1 cellular context compared by ENCODE assay signal in the genomic region with DNA sequence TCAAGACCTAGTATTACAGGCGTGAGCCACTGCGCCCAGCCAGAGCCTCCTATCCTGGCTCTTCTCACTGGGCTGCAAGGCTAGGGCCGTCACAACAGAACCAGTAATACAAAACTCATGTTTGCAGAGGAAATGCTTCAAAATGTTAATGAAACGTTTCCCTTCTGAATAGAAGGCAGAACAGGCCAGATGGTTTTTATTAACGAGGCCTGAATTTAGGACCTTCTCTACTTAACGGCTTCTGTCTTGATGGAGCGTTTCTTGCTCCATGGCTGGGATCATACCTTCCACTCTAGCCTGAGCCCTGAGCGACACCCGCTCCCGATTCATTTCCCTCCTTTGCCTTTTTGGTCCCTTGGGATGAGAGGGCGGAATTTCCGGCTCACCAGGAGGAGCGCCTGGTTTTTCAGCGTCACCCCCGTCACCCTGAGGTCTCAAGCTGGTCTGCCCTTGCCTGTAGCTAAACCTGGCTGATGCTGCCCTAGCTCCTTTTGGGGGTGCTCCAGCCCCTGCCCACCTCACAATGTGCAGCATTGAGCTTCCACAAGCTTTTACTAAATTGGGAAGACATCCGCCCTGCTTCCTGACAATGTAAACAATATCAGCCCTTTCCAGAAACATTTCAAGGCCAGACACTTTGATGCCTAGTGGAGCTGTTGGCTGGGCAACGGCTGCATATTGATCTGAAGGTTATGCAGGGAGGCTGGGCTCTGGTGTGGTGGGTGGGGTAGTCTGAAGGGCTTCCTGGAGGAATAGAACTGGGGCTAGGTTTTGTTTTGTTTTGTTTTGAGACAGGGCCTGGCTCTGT.
A peak's percentile ranks its signal among the peaks of the same experiment; 100 is the strongest.
TF ChIP-seq lines count a peak whose summit lies in the region.

No MANE protein-coding gene starts in this region.

TF ChIP-seq in HepG2, 621 proteins besides CTCF, POLR2A, EP300 and RAD21 (continued from another document and continues in another):
- TF ChIP-seq MAFK (conservative IDR thresholded peaks at IDR 0.05 in 1 of 2, IDR thresholded peaks at IDR 0.05 in 1 of 2; ENCODE audit: low read length in 2 of 2) = no peak
- TF ChIP-seq MZF1 (CRISPR knock-in tag; IDR thresholded peaks at IDR 0.05; ENCODE audit: borderline replicate concordance) = no peak
- no peak for TF ChIP-seq ZNF143 (CRISPR knock-in tag; IDR thresholded peaks at IDR 0.05)
- TF ChIP-seq FOXO1 (CRISPR knock-in tag; IDR thresholded peaks at IDR 0.05) = peak; percentile 79
- TF ChIP-seq PCBP2 (optimal IDR thresholded peaks at IDR 0.05; ENCODE audit: low read depth, low read length, poor library complexity, severe bottlenecking) = no peak
- 0 out of 2 replicates have a peak, but pooled peaks have one; percentile 25 for TF ChIP-seq ZBED4 (CRISPR knock-in tag; IDR thresholded peaks at IDR 0.05; ENCODE audit: borderline replicate concordance)
- TF ChIP-seq KDM1A (CRISPR knock-in tag; IDR thresholded peaks at IDR 0.05) = no peak
- TF ChIP-seq, protein P1, sequence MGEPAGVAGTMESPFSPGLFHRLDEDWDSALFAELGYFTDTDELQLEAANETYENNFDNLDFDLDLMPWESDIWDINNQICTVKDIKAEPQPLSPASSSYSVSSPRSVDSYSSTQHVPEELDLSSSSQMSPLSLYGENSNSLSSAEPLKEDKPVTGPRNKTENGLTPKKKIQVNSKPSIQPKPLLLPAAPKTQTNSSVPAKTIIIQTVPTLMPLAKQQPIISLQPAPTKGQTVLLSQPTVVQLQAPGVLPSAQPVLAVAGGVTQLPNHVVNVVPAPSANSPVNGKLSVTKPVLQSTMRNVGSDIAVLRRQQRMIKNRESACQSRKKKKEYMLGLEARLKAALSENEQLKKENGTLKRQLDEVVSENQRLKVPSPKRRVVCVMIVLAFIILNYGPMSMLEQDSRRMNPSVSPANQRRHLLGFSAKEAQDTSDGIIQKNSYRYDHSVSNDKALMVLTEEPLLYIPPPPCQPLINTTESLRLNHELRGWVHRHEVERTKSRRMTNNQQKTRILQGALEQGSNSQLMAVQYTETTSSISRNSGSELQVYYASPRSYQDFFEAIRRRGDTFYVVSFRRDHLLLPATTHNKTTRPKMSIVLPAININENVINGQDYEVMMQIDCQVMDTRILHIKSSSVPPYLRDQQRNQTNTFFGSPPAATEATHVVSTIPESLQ (CRISPR knock-in tag; conservative IDR thresholded peaks at IDR 0.05) = no peak
- no peak for TF ChIP-seq MATR3 (CRISPR knock-in tag; IDR thresholded peaks at IDR 0.05)
- TF ChIP-seq TBX2 (CRISPR knock-in tag; IDR thresholded peaks at IDR 0.05; ENCODE audit: borderline replicate concordance) = peak; percentile 88; the same call in 1 of the 2 replicates
- TF ChIP-seq ZNF224 (CRISPR knock-in tag; IDR thresholded peaks at IDR 0.05) = no peak
- TF ChIP-seq, protein P2, sequence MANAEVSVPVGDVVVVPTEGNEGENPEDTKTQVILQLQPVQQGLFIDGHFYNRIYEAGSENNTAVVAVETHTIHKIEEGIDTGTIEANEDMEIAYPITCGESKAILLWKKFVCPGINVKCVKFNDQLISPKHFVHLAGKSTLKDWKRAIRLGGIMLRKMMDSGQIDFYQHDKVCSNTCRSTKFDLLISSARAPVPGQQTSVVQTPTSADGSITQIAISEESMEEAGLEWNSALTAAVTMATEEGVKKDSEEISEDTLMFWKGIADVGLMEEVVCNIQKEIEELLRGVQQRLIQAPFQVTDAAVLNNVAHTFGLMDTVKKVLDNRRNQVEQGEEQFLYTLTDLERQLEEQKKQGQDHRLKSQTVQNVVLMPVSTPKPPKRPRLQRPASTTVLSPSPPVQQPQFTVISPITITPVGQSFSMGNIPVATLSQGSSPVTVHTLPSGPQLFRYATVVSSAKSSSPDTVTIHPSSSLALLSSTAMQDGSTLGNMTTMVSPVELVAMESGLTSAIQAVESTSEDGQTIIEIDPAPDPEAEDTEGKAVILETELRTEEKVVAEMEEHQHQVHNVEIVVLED (CRISPR knock-in tag; IDR thresholded peaks at IDR 0.05; ENCODE audit: borderline replicate concordance) = peak; percentile 44; the same call in 1 of the 2 replicates
- no peak for TF ChIP-seq ZNF333 (CRISPR knock-in tag; IDR thresholded peaks at IDR 0.05; ENCODE audit: borderline replicate concordance)
- peak; percentile 76 for TF ChIP-seq ZNF687 (CRISPR knock-in tag; IDR thresholded peaks at IDR 0.05)
- peak; percentile 85 for TF ChIP-seq RFX3 (CRISPR knock-in tag; IDR thresholded peaks at IDR 0.05)
- no peak for TF ChIP-seq JARID2 (CRISPR knock-in tag; IDR thresholded peaks at IDR 0.05; ENCODE audit: insufficient replicate concordance)
- peak; percentile 88 for TF ChIP-seq RXRB (CRISPR knock-in tag; IDR thresholded peaks at IDR 0.05; ENCODE audit: borderline replicate concordance)
- no peak for TF ChIP-seq ZNF780A (CRISPR knock-in tag; IDR thresholded peaks at IDR 0.05)
- no peak; the same call in 1 of the 2 replicates for TF ChIP-seq NR2C2 (CRISPR knock-in tag; IDR thresholded peaks at IDR 0.05; ENCODE audit: borderline replicate concordance)
- no peak for TF ChIP-seq XBP1 (CRISPR knock-in tag; IDR thresholded peaks at IDR 0.05)
- no peak for TF ChIP-seq ZSCAN5A (CRISPR knock-in tag; IDR thresholded peaks at IDR 0.05; ENCODE audit: borderline replicate concordance)
- no peak for TF ChIP-seq ZNF740 (CRISPR knock-in tag; IDR thresholded peaks at IDR 0.05)
- TF ChIP-seq NBN (conservative IDR thresholded peaks at IDR 0.05) = no peak
- 0 out of 2 replicates have a peak, but pooled peaks have one; percentile 44 for TF ChIP-seq ZNF441 (CRISPR knock-in tag; IDR thresholded peaks at IDR 0.05; ENCODE audit: borderline replicate concordance)
- TF ChIP-seq XRCC5 (optimal IDR thresholded peaks at IDR 0.05; ENCODE audit: low read length) = no peak
- TF ChIP-seq KLF13 (CRISPR knock-in tag; IDR thresholded peaks at IDR 0.05) = no peak
- TF ChIP-seq GTF2F1 (IDR thresholded peaks at IDR 0.05; ENCODE audit: low read length) = no peak
- TF ChIP-seq, protein P3, sequence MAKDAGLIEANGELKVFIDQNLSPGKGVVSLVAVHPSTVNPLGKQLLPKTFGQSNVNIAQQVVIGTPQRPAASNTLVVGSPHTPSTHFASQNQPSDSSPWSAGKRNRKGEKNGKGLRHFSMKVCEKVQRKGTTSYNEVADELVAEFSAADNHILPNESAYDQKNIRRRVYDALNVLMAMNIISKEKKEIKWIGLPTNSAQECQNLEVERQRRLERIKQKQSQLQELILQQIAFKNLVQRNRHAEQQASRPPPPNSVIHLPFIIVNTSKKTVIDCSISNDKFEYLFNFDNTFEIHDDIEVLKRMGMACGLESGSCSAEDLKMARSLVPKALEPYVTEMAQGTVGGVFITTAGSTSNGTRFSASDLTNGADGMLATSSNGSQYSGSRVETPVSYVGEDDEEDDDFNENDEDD (CRISPR knock-in tag; IDR thresholded peaks at IDR 0.05; ENCODE audit: borderline replicate concordance) = no peak
- no peak for TF ChIP-seq HMG20B (CRISPR knock-in tag; conservative IDR thresholded peaks at IDR 0.05)
- peak; percentile 81; the same call in 1 of the 2 replicates for TF ChIP-seq ZSCAN25 (CRISPR knock-in tag; IDR thresholded peaks at IDR 0.05)
- no peak for TF ChIP-seq GPN1 (CRISPR knock-in tag; IDR thresholded peaks at IDR 0.05; ENCODE audit: borderline replicate concordance)
- 0 out of 2 replicates have a peak, but pooled peaks have one; percentile 26 for TF ChIP-seq ARNT2 (CRISPR knock-in tag; IDR thresholded peaks at IDR 0.05; ENCODE audit: low read depth)
- peak; percentile 92 for TF ChIP-seq HNF1B (CRISPR knock-in tag; IDR thresholded peaks at IDR 0.05)
- TF ChIP-seq TOPORS (CRISPR knock-in tag; IDR thresholded peaks at IDR 0.05) = no peak
- no peak for TF ChIP-seq ZNF607 (CRISPR knock-in tag; IDR thresholded peaks at IDR 0.05; ENCODE audit: borderline replicate concordance)
- TF ChIP-seq RXRA (CRISPR knock-in tag; IDR thresholded peaks at IDR 0.05) = peak; percentile 73; the same call in 1 of the 2 replicates
- TF ChIP-seq KLF11 (CRISPR knock-in tag; IDR thresholded peaks at IDR 0.05) = no peak
- no peak for TF ChIP-seq ZNF775 (CRISPR knock-in tag; IDR thresholded peaks at IDR 0.05; ENCODE audit: borderline replicate concordance)
- no peak for TF ChIP-seq ZNF619 (CRISPR knock-in tag; IDR thresholded peaks at IDR 0.05)
- TF ChIP-seq FOSL1 (CRISPR knock-in tag; IDR thresholded peaks at IDR 0.05; ENCODE audit: borderline replicate concordance) = no peak
- TF ChIP-seq, protein P4, sequence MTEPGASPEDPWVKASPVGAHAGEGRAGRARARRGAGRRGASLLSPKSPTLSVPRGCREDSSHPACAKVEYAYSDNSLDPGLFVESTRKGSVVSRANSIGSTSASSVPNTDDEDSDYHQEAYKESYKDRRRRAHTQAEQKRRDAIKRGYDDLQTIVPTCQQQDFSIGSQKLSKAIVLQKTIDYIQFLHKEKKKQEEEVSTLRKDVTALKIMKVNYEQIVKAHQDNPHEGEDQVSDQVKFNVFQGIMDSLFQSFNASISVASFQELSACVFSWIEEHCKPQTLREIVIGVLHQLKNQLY (CRISPR knock-in tag; IDR thresholded peaks at IDR 0.05) = no peak
